9 cellular contexts compared by ENCODE assay signal in the genomic region with DNA sequence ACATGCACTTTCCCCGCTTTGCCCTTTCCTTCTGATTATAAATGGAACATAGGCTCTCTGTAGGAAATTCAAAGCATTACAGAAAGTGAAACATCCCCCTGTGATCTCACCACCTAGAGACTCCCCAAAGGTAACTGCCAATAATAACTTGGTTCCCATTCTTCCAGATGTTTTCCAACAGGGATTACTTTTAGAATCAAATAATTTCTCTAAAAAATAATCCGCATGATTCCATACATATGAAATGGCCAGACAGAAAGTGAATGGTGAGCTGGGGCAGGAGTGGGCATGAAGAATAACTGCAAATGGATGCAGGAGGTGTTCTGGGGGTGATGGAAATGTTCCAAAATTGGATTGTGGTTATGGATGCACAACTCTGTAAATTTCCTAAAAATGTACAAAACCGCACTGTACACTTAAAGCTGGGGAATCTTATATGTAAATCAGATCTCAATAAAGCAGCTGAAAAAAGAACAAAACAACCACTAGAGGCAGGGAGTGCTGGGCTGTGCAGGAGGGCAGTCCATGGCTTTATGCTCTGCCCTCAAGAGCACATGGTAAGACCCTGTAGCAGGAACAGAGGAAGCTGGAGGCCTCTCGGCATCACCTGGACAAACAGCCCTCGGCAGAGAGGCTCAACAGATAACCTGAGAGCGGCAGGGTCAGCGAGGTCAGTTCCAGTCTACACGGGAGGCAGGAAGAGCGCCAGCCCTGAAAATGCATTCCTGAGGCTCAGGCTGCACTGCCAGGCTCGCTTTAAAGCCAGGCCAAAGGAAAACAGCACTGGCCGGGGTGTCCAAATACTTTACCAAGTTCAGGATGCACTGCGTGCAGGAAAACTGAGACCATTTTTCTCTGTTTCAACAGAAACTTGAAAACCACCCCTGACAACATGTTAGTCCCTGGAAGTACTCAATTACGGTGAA. TPM values are rescaled to one million over a fixed set of nuclear protein-coding genes. Genes with fewer than 3 reads are reported as not detected.
DNase-seq lines count a peak whose midpoint lies in the region; ATAC-seq and TF ChIP-seq lines count a peak whose summit lies in the region.
"Had no signal": no experiment of that assay in that cellular context is flagged by ENCODE, and none has a peak within 500 bp of the region (broad histone marks: within the 10 kb centered on the region; RNA-seq: fewer than 3 reads in every experiment).

No MANE protein-coding gene starts in this region.

- ATAC-seq in HG02798 (IDR thresholded peaks at IDR 0.05; ENCODE audit: poor library complexity, unreplicated experiment) (no peak), HG02588 (IDR thresholded peaks at IDR 0.05; ENCODE audit: unreplicated experiment) (no peak)

- peak overlapping the region; percentile 14 for H3K9ac ChIP-seq in muscle layer of colon (ENCODE audit: low read length)
- H3K9ac ChIP-seq: parathyroid adenoma had no signal

- no peaks in the 10 kb centered on the region for H3K9me3 ChIP-seq in muscle layer of colon (ENCODE audit: low read length)

- peak; percentile 33 for DNase-seq in Caki2 (ENCODE audit: low read depth)
- peak; percentile 82 for DNase-seq in M059J (ENCODE audit: low read depth)
- DNase-seq in choroid plexus epithelial cell (ENCODE audit: low read depth) = peak; percentile 72
- DNase-seq in NCI-H1048 (lab: John Stamatoyannopoulos, UW) = no peak
- DNase-seq in cerebellum (ENCODE audit: low spot score) = no peak

- TF ChIP-seq CTCF in choroid plexus epithelial cell (conservative IDR thresholded peaks at IDR 0.05; ENCODE audit: low read depth, low read length) = peak; percentile 68

- peak overlapping the region; percentile 83 for H3K27ac ChIP-seq in muscle layer of colon (ENCODE audit: low read depth, low read length)
- H3K27ac ChIP-seq: parathyroid adenoma had no signal

- in situ Hi-C loops in Caki2 (cut with HindIII; ENCODE audit: low pct_unique_long_range_greater_than_20kb, low sequenced_read_pairs) = no loop called here

- peaks cover 86% of the 10 kb centered on the region for H3K4me1 ChIP-seq in muscle layer of colon (ENCODE audit: insufficient read depth, low read length)

- H3K36me3 ChIP-seq in muscle layer of colon (ENCODE audit: insufficient read depth, low read length) = no peaks in the 10 kb centered on the region

- H3K27me3 ChIP-seq in muscle layer of colon (ENCODE audit: control insufficient read depth in 1 of 2, insufficient read depth in 2 of 2, low read length in 2 of 2) = no peaks in the 10 kb centered on the region

- no peak overlapping the region for H3K4me3 ChIP-seq in choroid plexus epithelial cell (ENCODE audit: low read depth, low read length)
- H3K4me3 ChIP-seq in muscle layer of colon (ENCODE audit: low read depth in 1 of 2, low read length in 2 of 2) = peak overlapping the region in 1 of 2 donors; percentile 7

RNA-seq across cellular contexts. Expression of a gene that starts 39.7 kb away (rescaled TPM):
- 321 and 323 TPM in 2 replicates for total RNA-seq in Caki2 (2014; rRNA removed; shearing (Covaris generic); ENCODE audit: low replicate concordance)
- total RNA-seq in M059J (2014; rRNA removed; shearing (Covaris generic)) = 183 and 192 TPM in 2 replicates
- 45.8 TPM for total RNA-seq in cerebellum

Comparison
In these comparisons a context has a peak if more than half of its experiments do, and no peak if none do; other contexts are left out.
1. DNase-seq: peak in Caki2 (single experiment), M059J (single experiment) and choroid plexus epithelial cell (single experiment); none in NCI-H1048 (single experiment) and cerebellum (single experiment).